In the genomic region with DNA sequence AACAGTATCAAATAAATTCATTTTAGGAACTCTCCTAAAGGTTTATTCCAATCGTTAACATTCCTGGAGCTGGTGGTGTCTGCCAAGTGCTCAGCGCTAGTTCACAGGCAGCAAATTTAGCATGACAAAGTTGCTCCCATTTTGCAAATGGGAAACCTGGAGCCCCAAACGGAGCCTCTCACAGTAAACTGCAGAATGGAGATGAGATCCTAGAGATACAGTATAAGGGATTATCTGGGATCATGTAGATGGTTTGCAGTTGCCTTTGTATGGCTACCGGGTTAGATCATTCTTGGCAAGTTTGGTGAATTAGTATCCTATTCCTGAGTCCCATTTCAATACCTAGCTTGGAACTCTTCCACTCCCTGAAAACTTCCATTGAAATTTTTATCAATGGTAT, we compare ENCODE assay signal across 21 cellular contexts.
"Had no signal": no experiment of that assay in that cellular context is flagged by ENCODE, and none has a peak within 500 bp of the region (broad histone marks: within the 10 kb centered on the region; RNA-seq: fewer than 3 reads in every experiment).

No MANE protein-coding gene starts in this region.

- H3K4me3 ChIP-seq: adrenal gland, ascending aorta, left lung, prostate gland, spleen, tibial artery had no signal

- H3K27ac ChIP-seq: adrenal gland, ascending aorta, left lung, prostate gland, spleen, tibial artery had no signal

- H3K4me1 Mint-ChIP-seq: central memory CD8-positive, alpha-beta T cell; natural killer cell had no signal

- H3K9me3 Mint-ChIP-seq: activated T-cell treated with anti-CD3 and anti-CD28 coated beads, Interleukin-2, amount 50 U/mL, for 4 hours; activated T-helper 2 cell treated with anti-CD3 and anti-CD28 coated beads, Interferon-gamma antibody, Interleukin-2, Interleukin-4, amounts not matched to agents 10 μg/mL and 5 μg/mL and 100 μg/mL, durations not matched to agents 14 hours and 24 hours and 36 hours; central memory CD8-positive, alpha-beta T cell; natural killer cell had no signal

- H3K9me3 ChIP-seq: adrenal gland, ascending aorta, prostate gland, tibial artery had no signal

- H3K36me3 ChIP-seq: adrenal gland, left lung, prostate gland had no signal

- H3K4me1 ChIP-seq: adrenal gland, ascending aorta, left lung, prostate gland, spleen, tibial artery had no signal

- H3K27ac Mint-ChIP-seq: activated naive CD8-positive, alpha-beta T cell; activated T-helper 2 cell treated with anti-CD3 and anti-CD28 coated beads, Interferon-gamma antibody, Interleukin-2, Interleukin-4, amounts not matched to agents 10 μg/mL and 5 μg/mL and 100 μg/mL, durations not matched to agents 14 hours and 24 hours and 36 hours; natural killer cell; stimulated activated naive CD8-positive, alpha-beta T cell treated with anti-CD3 and anti-CD28 coated beads, Interleukin-15, Interleukin-2, amounts not matched to agents 100 ng/mL and 50 ng/mL, for 24 hours had no signal

- H3K36me3 Mint-ChIP-seq: natural killer cell had no signal

- H3K27me3 ChIP-seq: adrenal gland, ascending aorta, left lung, spleen, tibial artery had no signal

- DNase-seq: activated CD8-positive, alpha-beta memory T cell treated with anti-CD3 and anti-CD28 coated beads for 24 hours; activated CD8-positive, alpha-beta memory T cell treated with anti-CD3 and anti-CD28 coated beads, Interleukin-2, amount 50 U/mL, for 48 hours; activated naive CD4-positive, alpha-beta T cell; activated T-cell treated with anti-CD3 and anti-CD28 coated beads, Interleukin-2, amount 50 U/mL, for 4 hours; adrenal gland; effector memory CD4-positive, alpha-beta T cell; foreskin melanocyte; kidney glomerular epithelial cell; left lung; natural killer cell; spleen; T-helper 9 cell; tibial artery had no signal

- ATAC-seq: activated T-cell treated with anti-CD3 and anti-CD28 coated beads, Interleukin-2, amount 50 U/mL, for 4 hours; esophagus mucosa; left lung; natural killer cell had no signal

- H3K27me3 Mint-ChIP-seq: activated naive CD8-positive, alpha-beta T cell; central memory CD8-positive, alpha-beta T cell; stimulated activated naive CD8-positive, alpha-beta T cell treated with anti-CD3 and anti-CD28 coated beads, Interleukin-15, Interleukin-2, amounts not matched to agents 100 ng/mL and 50 ng/mL, for 24 hours had no signal

- H3K4me3 Mint-ChIP-seq: activated naive CD8-positive, alpha-beta T cell; activated T-cell treated with anti-CD3 and anti-CD28 coated beads, Interleukin-2, amount 50 U/mL, for 4 hours; central memory CD8-positive, alpha-beta T cell; mesothelial cell of epicardium; natural killer cell; stimulated activated naive CD8-positive, alpha-beta T cell treated with anti-CD3 and anti-CD28 coated beads, Interleukin-15, Interleukin-2, amounts not matched to agents 100 ng/mL and 50 ng/mL, for 24 hours had no signal
